In genomic region chr6:37819177-37819801, GRCh38 we compare ENCODE assay signal across 8 cellular contexts. TPM values are rescaled to one million over a fixed set of nuclear protein-coding genes. Genes with fewer than 3 reads are reported as not detected.
A peak's percentile ranks its signal among the peaks of the same experiment; 100 is the strongest.
DNase-seq lines count a peak whose midpoint lies in the region; ATAC-seq and TF ChIP-seq lines count a peak whose summit lies in the region.

Gene ZFAND3, plus strand, starts transcription at chr6:37819727. Its CDS starts 219 bp downstream, at chr6:37819946.

- H3K27ac Mint-ChIP-seq in T-helper 17 cell (peak within 1 kb of the TSS; percentile 97), progenitor cell of endocrine pancreas (peak within 1 kb of the TSS; percentile 99)

- H3K4me1 ChIP-seq in left ventricle myocardium inferior (peaks cover 59% of the 10 kb centered on the region), upper lobe of right lung (peaks cover 38% of the 10 kb centered on the region)

- H3K4me3 Mint-ChIP-seq in T-helper 17 cell (peak within 1 kb of the TSS; percentile 98), progenitor cell of endocrine pancreas (ENCODE audit: low read depth) (peak within 1 kb of the TSS; percentile 95)

- ATAC-seq in GM18498 (IDR thresholded peaks at IDR 0.05; ENCODE audit: unreplicated experiment) = peak; percentile 89
- peak; percentile 80 for ATAC-seq in HG02938 (IDR thresholded peaks at IDR 0.05; ENCODE audit: unreplicated experiment)
- ATAC-seq in T-helper 17 cell = peak; percentile 86
- peak; percentile 96 for ATAC-seq in upper lobe of right lung

- TF ChIP-seq CTCF in left ventricle myocardium inferior (IDR thresholded peaks at IDR 0.05; ENCODE audit: borderline replicate concordance) (no peak), progenitor cell of endocrine pancreas (IDR thresholded peaks at IDR 0.05; ENCODE audit: unreplicated experiment) (no peak), upper lobe of right lung (IDR thresholded peaks at IDR 0.05) (no peak)

- H3K27ac ChIP-seq in left ventricle myocardium inferior (replicated peaks) (peak within 1 kb of the TSS; percentile 100), upper lobe of right lung (peak within 1 kb of the TSS; percentile 99)

- H3K36me3 Mint-ChIP-seq in T-helper 17 cell (ENCODE audit: low read depth) = peaks cover 4% of the 10 kb centered on the region
- H3K36me3 Mint-ChIP-seq in progenitor cell of endocrine pancreas (ENCODE audit: insufficient read depth) = no peaks in the 10 kb centered on the region

- intact Hi-C loops in left ventricle myocardium inferior (cut with micrococcal nuclease) (no loop called here), upper lobe of right lung (cut with DNase I) (no loop called here)

- H3K9me3 ChIP-seq in T-helper 17 cell (ENCODE audit: control insufficient read depth, low read length, poor library complexity, severe bottlenecking) (no peaks in the 10 kb centered on the region), left ventricle myocardium inferior (replicated peaks) (no peaks in the 10 kb centered on the region), upper lobe of right lung (no peaks in the 10 kb centered on the region)

- no peaks in the 10 kb centered on the region for H3K27me3 Mint-ChIP-seq in T-helper 17 cell
- no peaks in the 10 kb centered on the region for H3K27me3 Mint-ChIP-seq in progenitor cell of endocrine pancreas

- peak within 1 kb of the TSS; percentile 92 for H3K4me3 ChIP-seq in left ventricle myocardium inferior
- peak within 1 kb of the TSS; percentile 66 for H3K4me3 ChIP-seq in upper lobe of right lung

- no peaks in the 10 kb centered on the region for H3K36me3 ChIP-seq in left ventricle myocardium inferior
- H3K36me3 ChIP-seq in upper lobe of right lung = no peaks in the 10 kb centered on the region

- H3K9me3 Mint-ChIP-seq in progenitor cell of endocrine pancreas (ENCODE audit: low read depth) = no peaks in the 10 kb centered on the region

- H3K27me3 ChIP-seq in left ventricle myocardium inferior (ENCODE audit: low read depth) = no peaks in the 10 kb centered on the region
- H3K27me3 ChIP-seq in upper lobe of right lung = no peaks in the 10 kb centered on the region

- peaks cover 43% of the 10 kb centered on the region for H3K4me1 Mint-ChIP-seq in T-helper 17 cell
- peaks cover 46% of the 10 kb centered on the region for H3K4me1 Mint-ChIP-seq in progenitor cell of endocrine pancreas (ENCODE audit: low read depth)

- DNase-seq in NCI-H1694 treated with DMSO at 0.1 percent for 48 hours (lab: John Stamatoyannopoulos, UW) (peak; percentile 96), T-helper 17 cell (peak; percentile 84 to 86 (median 84)), amygdala (lab: John Stamatoyannopoulos, UW) (peak; percentile 81 to 100 (median 96)), left ventricle myocardium inferior (peak; percentile 98), progenitor cell of endocrine pancreas (ENCODE audit: low spot score, unreplicated experiment) (peak; percentile 98), upper lobe of right lung (peak; percentile 99)

RNA-seq across cellular contexts. Expression of gene ZFAND3, which starts in this region (rescaled TPM):
- total RNA-seq in T-helper 17 cell = 10 to 100 TPM; 48.6 to 61.0 TPM
- total RNA-seq in left ventricle myocardium inferior = 81.8 TPM
- total RNA-seq in progenitor cell of endocrine pancreas = 92.7 and 102 TPM in 2 replicates
- total RNA-seq in upper lobe of right lung = 69.1 TPM

Comparison
In these comparisons a context has a peak if more than half of its experiments do, and no peak if none do; other contexts are left out.
1. Peak in every context shown above with its lines: DNase-seq, ATAC-seq, H3K4me3 ChIP-seq and H3K27ac ChIP-seq.